ENCODE assay signal across 7 cellular contexts in genomic region chr11:98230678-98231077, GRCh38.
"Had no signal": no experiment of that assay in that cellular context is flagged by ENCODE, and none has a peak within 500 bp of the region (broad histone marks: within the 10 kb centered on the region; RNA-seq: fewer than 3 reads in every experiment).

No MANE protein-coding gene starts in this region.

- H3K4me2 ChIP-seq: GM23338 had no signal

- ATAC-seq: GM23338 had no signal

- DNase-seq: H9, HCEC 1CT, KG1 had no signal

- FAIRE-seq: H1, H54, HTR-8/SVneo had no signal

- H2AFZ ChIP-seq: GM23338 had no signal

- H3K4me3 ChIP-seq: GM23338 had no signal
